In the genomic region with DNA sequence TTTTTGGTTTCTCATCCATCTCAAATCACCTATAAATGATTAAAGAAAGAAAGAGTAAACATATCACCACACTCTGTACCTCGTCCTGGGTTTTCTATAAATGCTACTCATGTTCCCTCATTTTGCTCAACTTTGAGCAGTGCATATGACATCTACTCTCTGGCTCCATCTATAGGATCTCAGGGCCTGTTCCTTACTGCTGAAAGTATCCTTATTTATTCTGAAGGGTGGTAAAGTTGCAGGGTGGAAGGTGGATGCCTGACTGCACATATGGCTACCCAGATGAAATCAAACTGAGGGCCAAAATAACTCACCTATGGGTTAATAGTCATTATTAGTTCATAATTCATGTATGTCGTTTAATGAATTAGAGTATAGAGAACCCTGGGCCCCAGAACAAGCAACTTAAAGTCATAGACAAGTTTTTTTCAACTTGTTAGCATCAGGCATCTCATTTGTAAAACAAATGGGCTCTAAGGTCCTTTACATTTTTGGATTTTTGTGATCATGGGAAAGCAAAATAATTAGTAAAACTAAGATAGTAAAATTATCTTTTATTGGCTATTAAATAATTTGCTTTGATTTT, we compare ENCODE assay signal across 8 cellular contexts. TPM values are rescaled to one million over a fixed set of nuclear protein-coding genes. Genes with fewer than 3 reads are reported as not detected.
DNase-seq lines count a peak whose midpoint lies in the region; ATAC-seq and TF ChIP-seq lines count a peak whose summit lies in the region.

No MANE protein-coding gene starts in this region.

- H3K27me3 ChIP-seq in OCI-LY1 (ENCODE audit: insufficient read depth, low read length) = no peaks in the 10 kb centered on the region
- no peaks in the 10 kb centered on the region for H3K27me3 ChIP-seq in lower lobe of right lung (ENCODE audit: low read depth)

- H3K27ac Mint-ChIP-seq in activated naive CD8-positive, alpha-beta T cell treated with anti-CD3 and anti-CD28 coated beads, Interleukin-2, amount 10 ng/mL, durations not matched to agents 7 days and 5 days = no peak overlapping the region
- no peak overlapping the region for H3K27ac Mint-ChIP-seq in activated naive CD8-positive, alpha-beta T cell treated with anti-CD3 and anti-CD28 coated beads for 36 hours

- TF ChIP-seq CTCF in OCI-LY1 (IDR thresholded peaks at IDR 0.05; ENCODE audit: low read length) (peak; percentile 57; the same call in 1 of the 2 replicates), choroid plexus epithelial cell (conservative IDR thresholded peaks at IDR 0.05; ENCODE audit: low read depth, low read length) (peak; percentile 84), lower lobe of right lung (IDR thresholded peaks at IDR 0.05) (peak; percentile 52)

- peaks cover 30% of the 10 kb centered on the region for H3K36me3 Mint-ChIP-seq in activated naive CD8-positive, alpha-beta T cell treated with anti-CD3 and anti-CD28 coated beads, Interleukin-2, amount 10 ng/mL, durations not matched to agents 7 days and 5 days
- H3K36me3 Mint-ChIP-seq in activated naive CD8-positive, alpha-beta T cell treated with anti-CD3 and anti-CD28 coated beads for 36 hours = peaks cover 18% of the 10 kb centered on the region

- DNase-seq in activated naive CD8-positive, alpha-beta T cell treated with anti-CD3 and anti-CD28 coated beads, Interleukin-2, amount 10 ng/mL, durations not matched to agents 7 days and 5 days = no peak
- DNase-seq in activated naive CD8-positive, alpha-beta T cell treated with anti-CD3 and anti-CD28 coated beads for 36 hours = no peak
- DNase-seq in choroid plexus epithelial cell (ENCODE audit: low read depth) (peak; percentile 87), lower lobe of right lung (no peak), cortex of kidney (lab: John Stamatoyannopoulos, UW) (no peak)

- H3K4me1 ChIP-seq in OCI-LY1 (ENCODE audit: insufficient read depth, low read length, severe bottlenecking) (peaks cover 8% of the 10 kb centered on the region), lower lobe of right lung (peaks cover 7% of the 10 kb centered on the region)

- ATAC-seq in activated naive CD8-positive, alpha-beta T cell treated with anti-CD3 and anti-CD28 coated beads, Interleukin-2, amount 10 ng/mL, durations not matched to agents 7 days and 5 days (ENCODE audit: low read depth) = peak; percentile 94
- ATAC-seq in HG03378 (IDR thresholded peaks at IDR 0.05; ENCODE audit: unreplicated experiment) (peak; percentile 59), lower lobe of right lung (peak; percentile 69 to 85), GM19467 (IDR thresholded peaks at IDR 0.05; ENCODE audit: unreplicated experiment) (no peak)

- no peaks in the 10 kb centered on the region for H3K79me2 ChIP-seq in OCI-LY1 (ENCODE audit: insufficient read depth, low read length)

- H3K36me3 ChIP-seq in OCI-LY1 (ENCODE audit: insufficient read depth, low read length) (peaks cover 89% of the 10 kb centered on the region), lower lobe of right lung (peaks cover 86% of the 10 kb centered on the region)

- no peaks in the 10 kb centered on the region for H3K27me3 Mint-ChIP-seq in activated naive CD8-positive, alpha-beta T cell treated with anti-CD3 and anti-CD28 coated beads, Interleukin-2, amount 10 ng/mL, durations not matched to agents 7 days and 5 days
- H3K27me3 Mint-ChIP-seq in activated naive CD8-positive, alpha-beta T cell treated with anti-CD3 and anti-CD28 coated beads for 36 hours = no peaks in the 10 kb centered on the region

- H3K4me2 ChIP-seq in OCI-LY1 (ENCODE audit: low read length) = no peak overlapping the region

- H3K9me2 ChIP-seq in OCI-LY1 (ENCODE audit: low read depth, low read length) = no peaks in the 10 kb centered on the region

- peaks cover 8% of the 10 kb centered on the region for H3K4me1 Mint-ChIP-seq in activated naive CD8-positive, alpha-beta T cell treated with anti-CD3 and anti-CD28 coated beads, Interleukin-2, amount 10 ng/mL, durations not matched to agents 7 days and 5 days
- H3K4me1 Mint-ChIP-seq in activated naive CD8-positive, alpha-beta T cell treated with anti-CD3 and anti-CD28 coated beads for 36 hours = peaks cover 4% of the 10 kb centered on the region

- H3K9me3 ChIP-seq in OCI-LY1 (ENCODE audit: low read length) (no peaks in the 10 kb centered on the region), lower lobe of right lung (no peaks in the 10 kb centered on the region)

- H3K27ac ChIP-seq in OCI-LY1 (ENCODE audit: low read depth, low read length, poor library complexity, severe bottlenecking) (no peak overlapping the region), lower lobe of right lung (no peak overlapping the region)

- H3K4me3 ChIP-seq in OCI-LY1 (ENCODE audit: low read depth, low read length, poor library complexity, severe bottlenecking) (no peak overlapping the region), choroid plexus epithelial cell (ENCODE audit: low read depth, low read length) (peak overlapping the region; percentile 10), lower lobe of right lung (no peak overlapping the region)

- H3K9me3 Mint-ChIP-seq in activated naive CD8-positive, alpha-beta T cell treated with anti-CD3 and anti-CD28 coated beads, Interleukin-2, amount 10 ng/mL, durations not matched to agents 7 days and 5 days = no peaks in the 10 kb centered on the region
- H3K9me3 Mint-ChIP-seq in activated naive CD8-positive, alpha-beta T cell treated with anti-CD3 and anti-CD28 coated beads for 36 hours = no peaks in the 10 kb centered on the region

- intact Hi-C loops in lower lobe of right lung (cut with DNase I) = no loop called here

- no peaks in the 10 kb centered on the region; the same call in 1 of the 2 replicates for H3F3A ChIP-seq in OCI-LY1 (ENCODE audit: insufficient read depth, low read length)

- H2AFZ ChIP-seq in OCI-LY1 (ENCODE audit: low read length) = no peak overlapping the region

- no peak overlapping the region for H3K9ac ChIP-seq in OCI-LY1 (ENCODE audit: low read length)

- POLR2A ChIA-PET in activated naive CD8-positive, alpha-beta T cell treated with anti-CD3 and anti-CD28 coated beads, Interleukin-2, amount 10 ng/mL, durations not matched to agents 7 days and 5 days (lab: Charles Lee) = no interaction called here

- no peak overlapping the region for H3K4me3 Mint-ChIP-seq in activated naive CD8-positive, alpha-beta T cell treated with anti-CD3 and anti-CD28 coated beads, Interleukin-2, amount 10 ng/mL, durations not matched to agents 7 days and 5 days
- no peak overlapping the region for H3K4me3 Mint-ChIP-seq in activated naive CD8-positive, alpha-beta T cell treated with anti-CD3 and anti-CD28 coated beads for 36 hours

- H4K20me1 ChIP-seq in OCI-LY1 (ENCODE audit: insufficient read depth, low read length) = no peaks in the 10 kb centered on the region

RNA-seq across cellular contexts. Expression of a gene that starts 46.5 kb away (rescaled TPM):
- total RNA-seq in activated naive CD8-positive, alpha-beta T cell treated with anti-CD3 and anti-CD28 coated beads, Interleukin-2, amount 10 ng/mL, durations not matched to agents 7 days and 5 days = 1 to 10 TPM; 7.5 to 8.0 TPM
- total RNA-seq in activated naive CD8-positive, alpha-beta T cell treated with anti-CD3 and anti-CD28 coated beads for 36 hours = 1 to 10 TPM; 4.0 to 5.4 TPM
- 211 TPM for total RNA-seq in lower lobe of right lung

Comparison
In these comparisons a context has a peak if more than half of its experiments do, and no peak if none do; other contexts are left out.
1. RNA of a gene that starts 46.5 kb away (total RNA-seq): 211 TPM in lower lobe of right lung (single experiment); 7.5 to 8.0 TPM in activated naive CD8-positive, alpha-beta T cell treated with anti-CD3 and anti-CD28 coated beads, Interleukin-2, amount 10 ng/mL, durations not matched to agents 7 days and 5 days and 4.0 to 5.4 TPM in activated naive CD8-positive, alpha-beta T cell treated with anti-CD3 and anti-CD28 coated beads for 36 hours; every median in the first group is over 10 times any median in the second.
2. Peak in every context shown above with its lines, with median percentiles within 50 percentile points of each other: CTCF ChIP-seq.